In the genomic region with DNA sequence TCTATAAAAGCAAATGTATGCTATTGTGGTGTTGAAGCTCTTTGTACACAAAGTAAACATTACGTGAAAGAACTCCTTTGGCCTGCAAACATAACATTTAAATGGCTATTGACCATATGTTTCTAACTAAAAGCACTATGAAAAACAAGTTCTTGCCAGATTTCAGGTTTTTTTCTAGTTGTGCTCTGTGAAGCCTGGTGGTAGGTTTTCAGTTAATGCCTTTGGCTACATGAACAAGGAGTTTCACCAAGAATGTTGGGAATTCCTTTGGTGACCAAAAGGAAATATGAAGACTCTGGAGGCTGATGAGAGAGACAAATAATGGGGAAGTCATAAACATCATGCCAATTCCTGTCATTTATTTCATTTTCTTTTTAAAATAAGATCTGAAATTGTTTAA, we compare ENCODE assay signal across 15 cellular contexts.
DNase-seq lines count a peak whose midpoint lies in the region; TF ChIP-seq lines count a peak whose summit lies in the region.
"Had no signal": no experiment of that assay in that cellular context is flagged by ENCODE, and none has a peak within 500 bp of the region (broad histone marks: within the 10 kb centered on the region; RNA-seq: fewer than 3 reads in every experiment).

No MANE protein-coding gene starts in this region.

- no peak overlapping the region for H3K27ac Mint-ChIP-seq in nephron progenitor cell
- H3K27ac Mint-ChIP-seq: activated naive CD8-positive, alpha-beta T cell treated with anti-CD3 and anti-CD28 coated beads, Interleukin-2, amount 10 ng/mL, durations not matched to agents 7 days and 5 days; immature natural killer cell had no signal

- H3K9me3 Mint-ChIP-seq in nephron progenitor cell, result no peaks in the 10 kb centered on the region
- H3K9me3 Mint-ChIP-seq: activated naive CD8-positive, alpha-beta T cell treated with anti-CD3 and anti-CD28 coated beads, Interleukin-2, amount 10 ng/mL, durations not matched to agents 7 days and 5 days had no signal

- H3K4me3 ChIP-seq in ACC112 (ENCODE audit: low read depth, low read length), result peak overlapping the region; percentile 11; the same call in 1 of the 2 replicates
- no peak overlapping the region for H3K4me3 ChIP-seq in HFF-Myc (replicated peaks; ENCODE audit: low read depth, low read length)
- H3K4me3 ChIP-seq in adipocyte (ENCODE audit: low read length), result no peak overlapping the region
- H3K4me3 ChIP-seq in uterus, result no peak overlapping the region
- H3K4me3 ChIP-seq: coronary artery, esophagus muscularis mucosa, prostate gland, thyroid gland had no signal

- H3K4me3 Mint-ChIP-seq in nephron progenitor cell, result no peak overlapping the region
- H3K4me3 Mint-ChIP-seq: activated naive CD8-positive, alpha-beta T cell treated with anti-CD3 and anti-CD28 coated beads, Interleukin-2, amount 10 ng/mL, durations not matched to agents 7 days and 5 days; immature natural killer cell had no signal

- H3K27ac ChIP-seq in ACC112 (ENCODE audit: low read depth, low read length), result peak overlapping the region; percentile 27
- H3K27ac ChIP-seq in uterus, result no peak overlapping the region
- H3K27ac ChIP-seq: coronary artery, esophagus muscularis mucosa, prostate gland, thyroid gland had no signal

- H3K4me1 ChIP-seq in ACC112 (ENCODE audit: control insufficient read depth, insufficient read depth, low read length, unreplicated experiment) (peaks cover 22% of the 10 kb centered on the region), adipocyte (ENCODE audit: control insufficient read depth, insufficient read depth, low read length) (peaks cover 22% of the 10 kb centered on the region), uterus (no peaks in the 10 kb centered on the region)
- H3K4me1 ChIP-seq: prostate gland had no signal

- H3K27me3 Mint-ChIP-seq in nephron progenitor cell (ENCODE audit: low read depth, poor library complexity), result no peaks in the 10 kb centered on the region

- H2AFZ ChIP-seq in ACC112 (ENCODE audit: low read length, unreplicated experiment), result no peak overlapping the region

- H3K36me3 ChIP-seq in ACC112 (ENCODE audit: insufficient read depth, low read length) (no peaks in the 10 kb centered on the region), adipocyte (ENCODE audit: control insufficient read depth, insufficient read depth, low read length, severe bottlenecking) (no peaks in the 10 kb centered on the region), uterus (no peaks in the 10 kb centered on the region)
- H3K36me3 ChIP-seq: esophagus muscularis mucosa, prostate gland, thyroid gland had no signal

- peaks cover 36% of the 10 kb centered on the region for H3K4me1 Mint-ChIP-seq in nephron progenitor cell
- H3K4me1 Mint-ChIP-seq: activated naive CD8-positive, alpha-beta T cell treated with anti-CD3 and anti-CD28 coated beads, Interleukin-2, amount 10 ng/mL, durations not matched to agents 7 days and 5 days; immature natural killer cell had no signal

- no peaks in the 10 kb centered on the region for H3K36me3 Mint-ChIP-seq in nephron progenitor cell (ENCODE audit: low read depth)
- H3K36me3 Mint-ChIP-seq: activated naive CD8-positive, alpha-beta T cell treated with anti-CD3 and anti-CD28 coated beads, Interleukin-2, amount 10 ng/mL, durations not matched to agents 7 days and 5 days; immature natural killer cell had no signal

- H3K27me3 ChIP-seq in ACC112 (ENCODE audit: insufficient read depth, low read length), result no peaks in the 10 kb centered on the region
- H3K27me3 ChIP-seq in adipocyte (replicated peaks; ENCODE audit: control insufficient read depth, insufficient read depth, low read length), result no peaks in the 10 kb centered on the region
- H3K27me3 ChIP-seq in uterus, result no peaks in the 10 kb centered on the region
- H3K27me3 ChIP-seq: esophagus muscularis mucosa, thyroid gland had no signal

- no peak overlapping the region for H3K9ac ChIP-seq in adipocyte (ENCODE audit: low read length)

- no peaks in the 10 kb centered on the region for H3K9me3 ChIP-seq in adipocyte (ENCODE audit: control insufficient read depth, low read length)
- H3K9me3 ChIP-seq in uterus, result no peaks in the 10 kb centered on the region
- H3K9me3 ChIP-seq: esophagus muscularis mucosa, prostate gland, thyroid gland had no signal

- peak; percentile 79 for DNase-seq in HFF-Myc (ENCODE audit: extremely low read depth, low read depth)
- DNase-seq in adipocyte (ENCODE audit: low read depth), result peak; percentile 85
- peak; percentile 46 for DNase-seq in foreskin melanocyte
- DNase-seq in nephron progenitor cell, result no peak
- DNase-seq in kidney glomerular epithelial cell (lab: John Stamatoyannopoulos, UW), result no peak
- DNase-seq in uterus, result no peak
- DNase-seq in D341Med (ENCODE audit: low spot score), result no peak
- DNase-seq: activated naive CD8-positive, alpha-beta T cell treated with anti-CD3 and anti-CD28 coated beads, Interleukin-2, amount 10 ng/mL, durations not matched to agents 7 days and 5 days; immature natural killer cell; stimulated activated CD8-positive, alpha-beta memory T cell treated with anti-CD3 and anti-CD28 coated beads, Interleukin-4, amount 100 ng/mL, for 48 hours; thyroid gland had no signal

- no peak for TF ChIP-seq CTCF in HFF-Myc (IDR thresholded peaks at IDR 0.05; ENCODE audit: low read depth, low read length, missing control alignments)
- TF ChIP-seq CTCF in nephron progenitor cell (IDR thresholded peaks at IDR 0.05), result no peak
- TF ChIP-seq CTCF in uterus (IDR thresholded peaks at IDR 0.05), result no peak

- no peak for TF ChIP-seq POLR2A in uterus (IDR thresholded peaks at IDR 0.05)

- intact Hi-C loops in uterus (cut with DNase I; ENCODE audit: low total_unique reads), result no loop called here

- peaks cover 34% of the 10 kb centered on the region for H3K79me2 ChIP-seq in ACC112 (ENCODE audit: control insufficient read depth, insufficient read depth, low read length, unreplicated experiment)

Comparison
In these comparisons a context has a peak if more than half of its experiments do, and no peak if none do; other contexts are left out.
1. DNase-seq: peak in HFF-Myc (single experiment), adipocyte (single experiment) and foreskin melanocyte (single experiment); none in nephron progenitor cell (single experiment), kidney glomerular epithelial cell (single experiment), uterus (0 of 2) and D341Med (single experiment).